8 cellular contexts compared by ENCODE assay signal in the genomic region with DNA sequence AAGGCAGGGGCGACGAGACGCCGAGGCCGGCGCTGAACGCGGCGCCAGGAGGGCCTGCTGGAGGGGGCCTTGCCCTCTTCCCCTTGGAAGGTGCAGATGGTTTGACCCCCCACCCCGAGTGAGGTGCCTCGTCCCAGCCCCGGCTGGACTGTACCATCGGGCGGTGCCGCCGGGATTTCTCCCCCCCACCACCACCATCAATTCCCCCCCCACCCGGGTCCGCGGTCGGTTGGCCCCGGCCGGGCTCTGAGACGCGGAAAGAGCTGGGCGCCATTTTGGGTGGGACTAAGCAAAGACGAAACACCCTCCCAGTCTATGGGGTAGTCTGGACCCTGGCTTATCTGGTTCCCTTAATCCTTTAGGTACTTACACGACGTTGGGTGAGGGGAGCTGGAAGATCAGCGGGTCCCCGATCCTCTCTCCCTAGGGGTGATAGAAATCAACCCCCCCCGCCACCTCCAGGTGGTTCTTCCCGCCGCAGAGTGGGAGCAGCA. TPM values are rescaled to one million over a fixed set of nuclear protein-coding genes. Genes with fewer than 3 reads are reported as not detected.
DNase-seq lines count a peak whose midpoint lies in the region; ATAC-seq, FAIRE-seq and TF ChIP-seq lines count a peak whose summit lies in the region.

TSS of gene PRDM10 (minus strand) at position 484 of the 494 bp plus-strand sequence. CDS start 41,871 bp downstream, outside the sequence.

- ATAC-seq in GM21447 (IDR thresholded peaks at IDR 0.05; ENCODE audit: unreplicated experiment): peak; percentile 43
- peak; percentile 72 for ATAC-seq in activated T-cell treated with anti-CD3 and anti-CD28 coated beads, Interleukin-2, amount 50 U/mL, for 72 hours (replicated peaks in 1 of 2)
- ATAC-seq in naive B cell (ENCODE audit: low read depth in 2 of 2): peak; percentile 65 to 68
- ATAC-seq in stimulated activated naive B cell treated with anti-CD40 and anti-IgM and Interleukin-4, amounts not matched to agents 10 μg/mL and 1 μg/mL and 100 μg/mL, for 72 hours (replicated peaks): peak; percentile 66 to 74

- H3K27ac ChIP-seq in HUES64 (ENCODE audit: low read depth, low read length) (peak within 1 kb of the TSS; percentile 99), Peyer's patch (peak within 1 kb of the TSS; percentile 96 to 100 (median 99))

- DNase-seq in D721Med (ENCODE audit: insufficient read length, low spot score) (peak; percentile 51), Peyer's patch (peak; percentile 92 to 96 (median 95)), fibroblast of gingiva (ENCODE audit: low read depth) (peak; percentile 94), naive B cell (peak; percentile 92)
- peak; percentile 95 for DNase-seq in activated T-cell treated with anti-CD3 and anti-CD28 coated beads, Interleukin-2, amount 50 U/mL, for 72 hours
- DNase-seq in stimulated activated naive B cell treated with anti-CD40 and anti-IgM and Interleukin-4, amounts not matched to agents 10 μg/mL and 1 μg/mL and 100 μg/mL, for 72 hours: peak; percentile 85

- no peaks in the 10 kb centered on the region for H3K27me3 Mint-ChIP-seq in activated T-cell treated with anti-CD3 and anti-CD28 coated beads, Interleukin-2, amount 50 U/mL, for 72 hours (ENCODE audit: low read depth)
- H3K27me3 Mint-ChIP-seq in naive B cell: peaks cover 7 to 16% (median 12%) of the 10 kb centered on the region in 3 donors
- H3K27me3 Mint-ChIP-seq in stimulated activated naive B cell treated with anti-CD40 and anti-IgM and Interleukin-4, amounts not matched to agents 10 μg/mL and 1 μg/mL and 100 μg/mL, for 72 hours: peaks cover 0 to 19% of the 10 kb centered on the region in 2 donors

- WGBS in HUES64: under 1% methylated on average over 33 of the region's 33 CpGs

- H3K4me1 Mint-ChIP-seq in activated T-cell treated with anti-CD3 and anti-CD28 coated beads, Interleukin-2, amount 50 U/mL, for 72 hours (ENCODE audit: low read depth): peaks cover 28% of the 10 kb centered on the region
- H3K4me1 Mint-ChIP-seq in naive B cell: peaks cover 26 to 31% (median 29%) of the 10 kb centered on the region in 3 donors
- H3K4me1 Mint-ChIP-seq in stimulated activated naive B cell treated with anti-CD40 and anti-IgM and Interleukin-4, amounts not matched to agents 10 μg/mL and 1 μg/mL and 100 μg/mL, for 72 hours: peaks cover 14 to 35% of the 10 kb centered on the region in 2 donors

- H3K4me3 ChIP-seq in HUES64 (ENCODE audit: low read length): peak within 1 kb of the TSS; percentile 88
- H3K4me3 ChIP-seq in Peyer's patch: peak within 1 kb of the TSS; percentile 81 to 98 (median 90)

- H3K9me3 ChIP-seq in HUES64 (ENCODE audit: insufficient read depth, low read depth, low read length): no peaks in the 10 kb centered on the region
- no peaks in the 10 kb centered on the region for H3K9me3 ChIP-seq in Peyer's patch

- H3K36me3 Mint-ChIP-seq in activated T-cell treated with anti-CD3 and anti-CD28 coated beads, Interleukin-2, amount 50 U/mL, for 72 hours (ENCODE audit: insufficient read depth in 2 of 2): peaks cover 2 to 5% of the 10 kb centered on the region in 2 donors
- no peaks in the 10 kb centered on the region for H3K36me3 Mint-ChIP-seq in naive B cell
- H3K36me3 Mint-ChIP-seq in stimulated activated naive B cell treated with anti-CD40 and anti-IgM and Interleukin-4, amounts not matched to agents 10 μg/mL and 1 μg/mL and 100 μg/mL, for 72 hours: peaks cover 2 to 8% of the 10 kb centered on the region in 2 donors

- H3K27me3 ChIP-seq in HUES64 (ENCODE audit: insufficient read depth, low read length) (no peaks in the 10 kb centered on the region), Peyer's patch (no peaks in the 10 kb centered on the region)

- peak within 1 kb of the TSS; percentile 99 for H3K27ac Mint-ChIP-seq in activated T-cell treated with anti-CD3 and anti-CD28 coated beads, Interleukin-2, amount 50 U/mL, for 72 hours
- peak within 1 kb of the TSS; percentile 100 for H3K27ac Mint-ChIP-seq in naive B cell
- H3K27ac Mint-ChIP-seq in stimulated activated naive B cell treated with anti-CD40 and anti-IgM and Interleukin-4, amounts not matched to agents 10 μg/mL and 1 μg/mL and 100 μg/mL, for 72 hours: peak within 1 kb of the TSS; percentile 100

- H3K4me3 Mint-ChIP-seq in activated T-cell treated with anti-CD3 and anti-CD28 coated beads, Interleukin-2, amount 50 U/mL, for 72 hours: peak within 1 kb of the TSS; percentile 96 to 99
- peak within 1 kb of the TSS; percentile 97 to 100 (median 100) for H3K4me3 Mint-ChIP-seq in naive B cell
- H3K4me3 Mint-ChIP-seq in stimulated activated naive B cell treated with anti-CD40 and anti-IgM and Interleukin-4, amounts not matched to agents 10 μg/mL and 1 μg/mL and 100 μg/mL, for 72 hours: peak within 1 kb of the TSS; percentile 93 to 98

- TF ChIP-seq CTCF in D721Med (IDR thresholded peaks at IDR 0.05; ENCODE audit: insufficient read depth, missing control alignments) (no peak), Peyer's patch (IDR thresholded peaks at IDR 0.05) (peak in 2 of 6 experiments; percentile 8 to 36)

- peak within 1 kb of the TSS; percentile 99 for H3K9ac ChIP-seq in HUES64 (ENCODE audit: low read depth, low read length)

- H3K36me3 ChIP-seq in HUES64 (ENCODE audit: insufficient read depth, low read length) (no peaks in the 10 kb centered on the region), Peyer's patch (no peaks in the 10 kb centered on the region)

- peak in 1 of 2 donors; percentile 36 for TF ChIP-seq POLR2A in Peyer's patch (IDR thresholded peaks at IDR 0.05)

- no peak for FAIRE-seq in D721Med (lab: Jason Lieb, UNC)

- H3K4me1 ChIP-seq in HUES64 (ENCODE audit: insufficient read depth, low read length) (peaks cover 8% of the 10 kb centered on the region; the same call in 1 of the 2 replicates), Peyer's patch (peaks cover 0 to 30% (median 6%) of the 10 kb centered on the region in 4 donors)

- no peaks in the 10 kb centered on the region for H3K9me3 Mint-ChIP-seq in activated T-cell treated with anti-CD3 and anti-CD28 coated beads, Interleukin-2, amount 50 U/mL, for 72 hours
- H3K9me3 Mint-ChIP-seq in naive B cell: no peaks in the 10 kb centered on the region
- no peaks in the 10 kb centered on the region for H3K9me3 Mint-ChIP-seq in stimulated activated naive B cell treated with anti-CD40 and anti-IgM and Interleukin-4, amounts not matched to agents 10 μg/mL and 1 μg/mL and 100 μg/mL, for 72 hours

RNA-seq across cellular contexts. Expression of gene PRDM10, which starts in this region (rescaled TPM):
- polyA plus RNA-seq in HUES64 (2013, experiment 1 of 2): 6.6 TPM
- 6.0 TPM for polyA plus RNA-seq in HUES64 (2013, experiment 2 of 2)
- total RNA-seq in Peyer's patch: 10 to 100 TPM; 16.5 to 72.6 (median 26.4) TPM
- total RNA-seq in activated T-cell treated with anti-CD3 and anti-CD28 coated beads, Interleukin-2, amount 50 U/mL, for 72 hours: 1 to 10 TPM; 5.4 to 5.5 TPM
- 1 to 10 TPM in 5 of 6 donors, not detected in 1; 2.2 to 4.5 (median 3.4) TPM for polyA plus RNA-seq in naive B cell (ENCODE audit: low read depth in 6 of 6)

Comparison
In these comparisons a context has a peak if more than half of its experiments do, and no peak if none do; other contexts are left out.
1. Peak in every context shown above with its lines: DNase-seq, ATAC-seq, H3K4me3 ChIP-seq and H3K27ac ChIP-seq.